In genomic region chr14:90758959-90759358, GRCh38 we compare ENCODE assay signal across 8 cellular contexts. TPM values are rescaled to one million over a fixed set of nuclear protein-coding genes. Genes with fewer than 3 reads are reported as not detected.
A peak's percentile ranks its signal among the peaks of the same experiment; 100 is the strongest.
DNase-seq lines count a peak whose midpoint lies in the region; ATAC-seq, FAIRE-seq and TF ChIP-seq lines count a peak whose summit lies in the region.

No MANE protein-coding gene starts in this region.

- WGBS in pancreas, 2 donors = 71 to 77% methylated on average over 13 of the region's 13 CpGs

- TF ChIP-seq CTCF in pancreas (IDR thresholded peaks at IDR 0.05) = no peak

- no peak for FAIRE-seq in pancreas (lab: Jason Lieb, UNC)

- no peaks in the 10 kb centered on the region for H3K27me3 ChIP-seq in pancreas
- no peaks in the 10 kb centered on the region for H3K27me3 ChIP-seq in HAP-1 (ENCODE audit: low read depth)

- in situ Hi-C loops in HAP-1 (cut with MboI; ENCODE audit: low sequenced_read_pairs) = no loop called here

- H3K27ac ChIP-seq in pancreas = peak overlapping the region; percentile 32 to 75 (median 72)

- peaks cover 12% of the 10 kb centered on the region for H3K9me3 Mint-ChIP-seq in activated T-cell treated with anti-CD3 and anti-CD28 coated beads, Interleukin-2, amount 50 U/mL, for 4 hours
- H3K9me3 Mint-ChIP-seq in activated CD8-positive, alpha-beta memory T cell treated with anti-CD3 and anti-CD28 coated beads, Interleukin-2, amount 10 ng/mL, durations not matched to agents 7 days and 5 days (ENCODE audit: low read depth) = peaks cover 2% of the 10 kb centered on the region

- peaks cover 6% of the 10 kb centered on the region for H3K36me3 Mint-ChIP-seq in activated T-cell treated with anti-CD3 and anti-CD28 coated beads, Interleukin-2, amount 50 U/mL, for 4 hours (ENCODE audit: insufficient read depth)
- H3K36me3 Mint-ChIP-seq in activated CD8-positive, alpha-beta memory T cell treated with anti-CD3 and anti-CD28 coated beads, Interleukin-2, amount 10 ng/mL, durations not matched to agents 7 days and 5 days = peaks cover 3% of the 10 kb centered on the region

- DNase-seq in activated T-cell treated with anti-CD3 and anti-CD28 coated beads, Interleukin-2, amount 50 U/mL, for 4 hours = no peak
- DNase-seq in activated T-cell treated with anti-CD3 and anti-CD28 coated beads for 4 hours (no peak), foreskin melanocyte (peak; percentile 60), pancreas (peak in 4 of 6 donors; percentile 17 to 46 (median 42)), NOMO-1 (lab: John Stamatoyannopoulos, UW; ENCODE audit: unreplicated experiment in 2 of 2) (no peak), HAP-1 (ENCODE audit: low spot score in 2 of 2) (no peak)
- no peak for DNase-seq in activated CD8-positive, alpha-beta memory T cell treated with anti-CD3 and anti-CD28 coated beads, Interleukin-2, amount 10 ng/mL, durations not matched to agents 7 days and 5 days

- intact Hi-C loops in pancreas (cut with DNase I) = no loop called here

- no peak for ATAC-seq in activated T-cell treated with anti-CD3 and anti-CD28 coated beads, Interleukin-2, amount 50 U/mL, for 4 hours
- ATAC-seq in activated CD8-positive, alpha-beta memory T cell treated with anti-CD3 and anti-CD28 coated beads, Interleukin-2, amount 10 ng/mL, durations not matched to agents 7 days and 5 days = no peak
- peak; percentile 22 to 55 (median 26) for ATAC-seq in pancreas
- ATAC-seq in HG03571 (IDR thresholded peaks at IDR 0.05; ENCODE audit: unreplicated experiment) = no peak

- no peaks in the 10 kb centered on the region for H3K36me3 ChIP-seq in pancreas
- no peaks in the 10 kb centered on the region for H3K36me3 ChIP-seq in HAP-1 (replicated peaks)

- H3K4me3 ChIP-seq in pancreas = peak overlapping the region in 3 of 4 donors; percentile 14 to 37 (median 29)
- no peak overlapping the region for H3K4me3 ChIP-seq in HAP-1

- peaks cover 9% of the 10 kb centered on the region for H3K27me3 Mint-ChIP-seq in activated T-cell treated with anti-CD3 and anti-CD28 coated beads, Interleukin-2, amount 50 U/mL, for 4 hours (ENCODE audit: low read depth)
- peaks cover 29% of the 10 kb centered on the region for H3K27me3 Mint-ChIP-seq in activated CD8-positive, alpha-beta memory T cell treated with anti-CD3 and anti-CD28 coated beads, Interleukin-2, amount 10 ng/mL, durations not matched to agents 7 days and 5 days

- H3K9me3 ChIP-seq in pancreas = no peaks in the 10 kb centered on the region
- H3K9me3 ChIP-seq in HAP-1 = 0 out of 2 replicates have a peak, but pooled peaks cover 1% of the 10 kb centered on the region

- H3K4me1 ChIP-seq in pancreas (no peaks in the 10 kb centered on the region), HAP-1 (peaks cover 8% of the 10 kb centered on the region)

- peak overlapping the region; percentile 78 for H3K27ac Mint-ChIP-seq in activated CD8-positive, alpha-beta memory T cell treated with anti-CD3 and anti-CD28 coated beads, Interleukin-2, amount 10 ng/mL, durations not matched to agents 7 days and 5 days

- peak overlapping the region; percentile 68 for H3K4me3 Mint-ChIP-seq in activated T-cell treated with anti-CD3 and anti-CD28 coated beads, Interleukin-2, amount 50 U/mL, for 4 hours
- peak overlapping the region; percentile 73 for H3K4me3 Mint-ChIP-seq in activated CD8-positive, alpha-beta memory T cell treated with anti-CD3 and anti-CD28 coated beads, Interleukin-2, amount 10 ng/mL, durations not matched to agents 7 days and 5 days

- peaks cover 17% of the 10 kb centered on the region for H3K4me1 Mint-ChIP-seq in activated T-cell treated with anti-CD3 and anti-CD28 coated beads, Interleukin-2, amount 50 U/mL, for 4 hours (ENCODE audit: low read depth)
- peaks cover 14% of the 10 kb centered on the region for H3K4me1 Mint-ChIP-seq in activated CD8-positive, alpha-beta memory T cell treated with anti-CD3 and anti-CD28 coated beads, Interleukin-2, amount 10 ng/mL, durations not matched to agents 7 days and 5 days

- CTCF ChIA-PET in activated CD8-positive, alpha-beta memory T cell treated with anti-CD3 and anti-CD28 coated beads, Interleukin-2, amount 10 ng/mL, durations not matched to agents 7 days and 5 days (lab: Charles Lee) = interaction anchor here (0.6 to 3.8 kb wide), 22 partner anchors 10 to 1343 kb away, joined by 3 to 30 read pairs (median 5); partner anchors contain the start of gene RPS6KA5

RNA-seq across cellular contexts. Expression of gene TTC7B, which starts 57.3 kb away (rescaled TPM):
- 1 to 10 TPM; 5.0 to 6.0 (median 5.1) TPM for total RNA-seq in activated T-cell treated with anti-CD3 and anti-CD28 coated beads, Interleukin-2, amount 50 U/mL, for 4 hours
- total RNA-seq in activated CD8-positive, alpha-beta memory T cell treated with anti-CD3 and anti-CD28 coated beads, Interleukin-2, amount 10 ng/mL, durations not matched to agents 7 days and 5 days = 1 to 10 TPM; 4.9 to 8.3 TPM
- total RNA-seq in pancreas = 10 to 100 TPM; 26.3 to 39.6 (median 30.0) TPM
- polyA plus RNA-seq in pancreas = 10 to 100 TPM in 1 of 2 donors, 1 to 10 TPM in 1; 8.9 to 13.9 TPM

Comparison
In these comparisons a context has a peak if more than half of its experiments do, and no peak if none do; other contexts are left out.
1. ATAC-seq: peak in pancreas (4 of 4); none in activated T-cell treated with anti-CD3 and anti-CD28 coated beads, Interleukin-2, amount 50 U/mL, for 4 hours (0 of 2), activated CD8-positive, alpha-beta memory T cell treated with anti-CD3 and anti-CD28 coated beads, Interleukin-2, amount 10 ng/mL, durations not matched to agents 7 days and 5 days (single experiment) and HG03571 (single experiment).
2. DNase-seq: peak in foreskin melanocyte (single experiment) and pancreas (4 of 6); none in activated T-cell treated with anti-CD3 and anti-CD28 coated beads, Interleukin-2, amount 50 U/mL, for 4 hours (single experiment), activated T-cell treated with anti-CD3 and anti-CD28 coated beads for 4 hours (single experiment), activated CD8-positive, alpha-beta memory T cell treated with anti-CD3 and anti-CD28 coated beads, Interleukin-2, amount 10 ng/mL, durations not matched to agents 7 days and 5 days (single experiment), NOMO-1 (0 of 2) and HAP-1 (0 of 2).